Comparison of ENCODE assay signal across 18 cellular contexts in genomic region chrX:4484266-4484665, GRCh38.
DNase-seq lines count a peak whose midpoint lies in the region; ATAC-seq, FAIRE-seq and TF ChIP-seq lines count a peak whose summit lies in the region.
"Had no signal": no experiment of that assay in that cellular context is flagged by ENCODE, and none has a peak within 500 bp of the region (broad histone marks: within the 10 kb centered on the region; RNA-seq: fewer than 3 reads in every experiment).

No MANE protein-coding gene starts in this region.

- peaks cover 21 to 22% of the 10 kb centered on the region in 2 experiments for H3K4me1 Mint-ChIP-seq in H9
- peaks cover 19% of the 10 kb centered on the region for H3K4me1 Mint-ChIP-seq in endodermal cell
- H3K4me1 Mint-ChIP-seq: CD4-positive, CD25-positive, alpha-beta regulatory T cell had no signal

- H3K27me3 ChIP-seq in H9 (ENCODE audit: insufficient read depth, low read length) = no peaks in the 10 kb centered on the region
- H3K27me3 ChIP-seq in endodermal cell (ENCODE audit: control insufficient read depth, insufficient read depth, low read length, poor library complexity, severe bottlenecking) = no peaks in the 10 kb centered on the region
- H3K27me3 ChIP-seq in mesendoderm (ENCODE audit: insufficient read depth, low read length, poor library complexity) = no peaks in the 10 kb centered on the region
- H3K27me3 ChIP-seq in HepG2 (ENCODE audit: control insufficient read depth in 1 of 2, insufficient read depth in 2 of 2, low read length in 2 of 2) = no peaks in the 10 kb centered on the region
- H3K27me3 ChIP-seq: BLaER1 treated with 17β-estradiol and CSF1 and Interleukin-3, amounts not matched to agents 10 nM and 100 nM had no signal

- H4K5ac ChIP-seq in H9 (ENCODE audit: insufficient read length, low read depth, low read length) = no peak overlapping the region
- H4K5ac ChIP-seq in mesendoderm (ENCODE audit: low read length) = no peak overlapping the region

- H2BK120ac ChIP-seq in H9 (ENCODE audit: low read depth, low read length, poor library complexity, severe bottlenecking) (no peak overlapping the region), mesendoderm (ENCODE audit: low read depth, low read length) (no peak overlapping the region)

- no peak for TF ChIP-seq POLR2A in A549 (IDR thresholded peaks at IDR 0.05; ENCODE audit: low read length)
- TF ChIP-seq POLR2A in HepG2 (IDR thresholded peaks at IDR 0.05; ENCODE audit: insufficient read depth in 1 of 2, low read depth in 2 of 2, low read length in 2 of 2) = no peak

- H3K23ac ChIP-seq in H9 (ENCODE audit: insufficient read length, low read depth, low read length) = no peak overlapping the region
- no peak overlapping the region for H3K23ac ChIP-seq in mesendoderm (ENCODE audit: low read length)

- H3K9me3 Mint-ChIP-seq in H9 (peaks cover 15 to 22% of the 10 kb centered on the region in 2 experiments; a peak in 4 of 5 replicates), endodermal cell (peaks cover 21% of the 10 kb centered on the region)

- no peak overlapping the region for H3T11ph ChIP-seq in H9 (ENCODE audit: low read length)

- H3K79me2 ChIP-seq in H9 (ENCODE audit: insufficient read depth, low read length) = no peaks in the 10 kb centered on the region
- H3K79me2 ChIP-seq in mesendoderm (ENCODE audit: control insufficient read depth, insufficient read depth, low read length) = no peaks in the 10 kb centered on the region
- H3K79me2 ChIP-seq in HepG2 (ENCODE audit: insufficient read depth, low read length) = no peaks in the 10 kb centered on the region
- H3K79me2 ChIP-seq in OCI-LY7 (ENCODE audit: insufficient read depth, low read depth, low read length) = no peaks in the 10 kb centered on the region

- H3K36me3 Mint-ChIP-seq in H9 (ENCODE audit: insufficient read depth in 1 of 3, low read depth in 3 of 3) (peaks cover 9 to 40% (median 17%) of the 10 kb centered on the region in 3 experiments), endodermal cell (ENCODE audit: low read depth) (no peaks in the 10 kb centered on the region)
- H3K36me3 Mint-ChIP-seq: CD4-positive, CD25-positive, alpha-beta regulatory T cell had no signal

- no peak overlapping the region for H3K14ac ChIP-seq in H9 (ENCODE audit: insufficient read depth, low read length)

- no peak overlapping the region for H3K18ac ChIP-seq in H9 (ENCODE audit: insufficient read length, low read depth, low read length)
- H3K18ac ChIP-seq in mesendoderm (ENCODE audit: low read length) = no peak overlapping the region

- H3K9me3 ChIP-seq in A549 (no peaks in the 10 kb centered on the region), H9 (ENCODE audit: control insufficient read depth, low read depth, low read length) (no peaks in the 10 kb centered on the region), endodermal cell (ENCODE audit: control insufficient read depth, low read length) (peaks cover 11% of the 10 kb centered on the region), HepG2 (ENCODE audit: low read length) (peaks cover 7% of the 10 kb centered on the region; the same call in 1 of the 2 replicates), OCI-LY7 (ENCODE audit: low read length) (no peaks in the 10 kb centered on the region)
- H3K9me3 ChIP-seq: BLaER1 treated with 17β-estradiol and CSF1 and Interleukin-3, amounts not matched to agents 10 nM and 100 nM had no signal

- ATAC-seq in A549 = no peak
- ATAC-seq in HG03520 (IDR thresholded peaks at IDR 0.05; ENCODE audit: unreplicated experiment) = no peak
- ATAC-seq in HepG2 = no peak
- ATAC-seq: K562 had no signal

- no peaks in the 10 kb centered on the region for H3K27me3 Mint-ChIP-seq in H9 (ENCODE audit: low read depth)
- no peaks in the 10 kb centered on the region for H3K27me3 Mint-ChIP-seq in endodermal cell (ENCODE audit: insufficient read depth)
- H3K27me3 Mint-ChIP-seq: CD4-positive, CD25-positive, alpha-beta regulatory T cell had no signal

- H3K9ac ChIP-seq in H9 (ENCODE audit: extremely low read depth, insufficient read length, low read length) = no peak overlapping the region
- H3K9ac ChIP-seq in endodermal cell (ENCODE audit: extremely low read depth, low read length, poor library complexity, severe bottlenecking) = no peak overlapping the region
- no peak overlapping the region for H3K9ac ChIP-seq in mesendoderm (ENCODE audit: low read length)
- no peak overlapping the region for H3K9ac ChIP-seq in HepG2 (ENCODE audit: insufficient read depth, low read depth, low read length)
- H3K9ac ChIP-seq: BLaER1 treated with 17β-estradiol and CSF1 and Interleukin-3, amounts not matched to agents 10 nM and 100 nM had no signal

- H3K4me3 Mint-ChIP-seq in H9 (peak overlapping the region in 1 of 2 experiments; percentile 26; a peak in 1 of 5 replicates), endodermal cell (no peak overlapping the region)
- H3K4me3 Mint-ChIP-seq: CD4-positive, CD25-positive, alpha-beta regulatory T cell had no signal

- H4K91ac ChIP-seq in H9 (ENCODE audit: insufficient read length, low read depth, low read length) = no peak overlapping the region

- no peak overlapping the region for H3K4ac ChIP-seq in H9 (ENCODE audit: low read depth, low read length)
- H3K4ac ChIP-seq in mesendoderm (ENCODE audit: low read depth, low read length) = no peak overlapping the region

- TF ChIP-seq CTCF in A549 (IDR thresholded peaks at IDR 0.05) = no peak
- no peak for TF ChIP-seq CTCF in H9 (conservative IDR thresholded peaks at IDR 0.05)
- TF ChIP-seq CTCF in endodermal cell (conservative IDR thresholded peaks at IDR 0.05) = no peak
- no peak for TF ChIP-seq CTCF in HepG2 (CRISPR knock-in tag; IDR thresholded peaks at IDR 0.05)
- TF ChIP-seq CTCF in OCI-LY7 (conservative IDR thresholded peaks at IDR 0.05; ENCODE audit: low read length) = no peak

- no peaks in the 10 kb centered on the region for H3K9me2 ChIP-seq in OCI-LY7 (ENCODE audit: insufficient read depth, low read length)

- H2BK12ac ChIP-seq in H9 (ENCODE audit: insufficient read length, low read depth, low read length) = no peak overlapping the region

- no peaks in the 10 kb centered on the region for H3K36me3 ChIP-seq in endodermal cell (ENCODE audit: control insufficient read depth, insufficient read depth, low read length)
- no peaks in the 10 kb centered on the region for H3K36me3 ChIP-seq in mesendoderm (ENCODE audit: control insufficient read depth, insufficient read depth, low read length)
- no peaks in the 10 kb centered on the region for H3K36me3 ChIP-seq in HepG2 (replicated peaks in 1 of 2; ENCODE audit: control insufficient read depth in 1 of 2, insufficient read depth in 2 of 2, low read length in 2 of 2)
- H3K36me3 ChIP-seq in OCI-LY7 (ENCODE audit: insufficient read depth, low read length) = no peaks in the 10 kb centered on the region
- H3K36me3 ChIP-seq: BLaER1 treated with 17β-estradiol and CSF1 and Interleukin-3, amounts not matched to agents 10 nM and 100 nM had no signal

- H2AK5ac ChIP-seq in H9 (ENCODE audit: insufficient read length, low read length) = no peak overlapping the region
- H2AK5ac ChIP-seq in mesendoderm (ENCODE audit: low read length) = no peak overlapping the region

- no peak overlapping the region for H2BK5ac ChIP-seq in H9 (ENCODE audit: insufficient read length, low read length)
- H2BK5ac ChIP-seq in mesendoderm (ENCODE audit: low read length) = no peak overlapping the region

- intact Hi-C loops in HepG2 (cut with micrococcal nuclease; ENCODE audit: unreplicated experiment) (no loop called here), OCI-LY7 (cut with micrococcal nuclease; ENCODE audit: unreplicated experiment) (no loop called here)

- peak overlapping the region in 2 of 3 experiments; percentile 89 to 92; a peak in 4 of 7 replicates for H3K27ac Mint-ChIP-seq in H9
- peak overlapping the region; percentile 94 for H3K27ac Mint-ChIP-seq in endodermal cell
- H3K27ac Mint-ChIP-seq: CD4-positive, CD25-positive, alpha-beta regulatory T cell had no signal

- no peak overlapping the region for H3K56ac ChIP-seq in H9 (ENCODE audit: insufficient read length, low read depth, low read length)
- no peak overlapping the region for H3K56ac ChIP-seq in mesendoderm (ENCODE audit: low read length)

- peak; percentile 23 for FAIRE-seq in A549 (lab: Jason Lieb, UNC)
- no peak for FAIRE-seq in HepG2 (lab: Jason Lieb, UNC)
- FAIRE-seq: G401.6, GM12891, K562 had no signal

- peak overlapping the region; percentile 26 for H2AFZ ChIP-seq in H9 (ENCODE audit: low read length)
- no peak overlapping the region for H2AFZ ChIP-seq in HepG2 (ENCODE audit: low read length)
- H2AFZ ChIP-seq in OCI-LY7 (ENCODE audit: low read length) = no peak overlapping the region

- H3K4me3 ChIP-seq in A549 (no peak overlapping the region), endodermal cell (ENCODE audit: low read length) (no peak overlapping the region), mesendoderm (ENCODE audit: low read length) (no peak overlapping the region), HepG2 (replicated peaks in 1 of 3; ENCODE audit: insufficient read depth in 1 of 3, low read depth in 2 of 3, low read length in 3 of 3) (no peak overlapping the region), OCI-LY7 (ENCODE audit: low read depth, low read length, poor library complexity, severe bottlenecking) (no peak overlapping the region)
- H3K4me3 ChIP-seq: BLaER1 treated with 17β-estradiol and CSF1 and Interleukin-3, amounts not matched to agents 10 nM and 100 nM; K562 had no signal

- 5% methylated on average over 4 of the region's 5 CpGs for WGBS in A549 (ENCODE audit: missing lambda C conversion rate)
- no CpG with 5 or more reads among the region's 5 CpGs for WGBS in H9 (ENCODE audit: extremely low coverage, insufficient read length, low lambda C conversion rate)
- 81% methylated on average over 5 of the region's 5 CpGs; no CpG with 5 or more reads in 1 of the 2 experiments for WGBS in endodermal cell (ENCODE audit: insufficient coverage in 1 of 2, insufficient read length in 1 of 2), 2 experiments
- no CpG with 5 or more reads among the region's 5 CpGs for WGBS in mesendoderm (ENCODE audit: extremely low coverage, insufficient coverage, low lambda C conversion rate)
- WGBS in HepG2 (ENCODE audit: low lambda C conversion rate) = 0% methylated on average over 1 of the region's 5 CpGs

- H2BK15ac ChIP-seq in H9 (ENCODE audit: low read depth, low read length) = no peak overlapping the region
- H2BK15ac ChIP-seq in mesendoderm (replicated peaks; ENCODE audit: low read depth) = no peak overlapping the region

- TF ChIP-seq EP300 in A549 (IDR thresholded peaks at IDR 0.05) = no peak
- TF ChIP-seq EP300 in HepG2 (IDR thresholded peaks at IDR 0.05; ENCODE audit: low read depth in 2 of 2, low read length in 2 of 2) = no peak
- no peak for TF ChIP-seq EP300 in HepG2 (CRISPR knock-in tag; IDR thresholded peaks at IDR 0.05; ENCODE audit: borderline replicate concordance)

- H3K79me1 ChIP-seq in H9 (ENCODE audit: insufficient read depth, low read depth, low read length, poor library complexity, severe bottlenecking) = no peaks in the 10 kb centered on the region
- H3K79me1 ChIP-seq in mesendoderm (ENCODE audit: low read length) = no peaks in the 10 kb centered on the region

- H2BK20ac ChIP-seq in H9 (ENCODE audit: low read depth, low read length, poor library complexity, severe bottlenecking) = no peak overlapping the region

- H3K27ac ChIP-seq in A549 (no peak overlapping the region), H9 (ENCODE audit: insufficient read length, low read depth, low read length) (no peak overlapping the region), endodermal cell (ENCODE audit: low read depth, low read length) (no peak overlapping the region), mesendoderm (ENCODE audit: low read depth, low read length) (no peak overlapping the region), HepG2 (ENCODE audit: extremely low read length, insufficient read depth, low read length) (no peak overlapping the region), OCI-LY7 (ENCODE audit: low read depth, low read length, poor library complexity, severe bottlenecking) (no peak overlapping the region)
- H3K27ac ChIP-seq: 22Rv1; BLaER1 treated with 17β-estradiol and CSF1 and Interleukin-3, amounts not matched to agents 10 nM and 100 nM; HL-60 had no signal

- H3K4me1 ChIP-seq in A549 (no peaks in the 10 kb centered on the region), H9 (ENCODE audit: insufficient read depth, low read length) (peaks cover 5% of the 10 kb centered on the region; the same call in 1 of the 2 replicates), endodermal cell (ENCODE audit: control insufficient read depth, insufficient read depth, low read length) (no peaks in the 10 kb centered on the region), mesendoderm (ENCODE audit: control insufficient read depth, low read depth, low read length) (no peaks in the 10 kb centered on the region), HepG2 (ENCODE audit: insufficient read depth, low read length) (no peaks in the 10 kb centered on the region), OCI-LY7 (ENCODE audit: insufficient read depth, low read length, poor library complexity, severe bottlenecking) (no peaks in the 10 kb centered on the region)

- TF ChIP-seq RAD21 in A549 (conservative IDR thresholded peaks at IDR 0.05 in 1 of 2, IDR thresholded peaks at IDR 0.05 in 1 of 2) (no peak), HepG2 (CRISPR knock-in tag; IDR thresholded peaks at IDR 0.05) (no peak)

- DNase-seq in A549 (ENCODE audit: low read depth in 1 of 2, low spot score in 1 of 2) (no peak), H9 (peak; percentile 57), endodermal cell (peak; percentile 66), mesendoderm (peak; percentile 88), T-helper 2 cell (no peak), HepG2 (ENCODE audit: low spot score) (no peak), OCI-LY7 (ENCODE audit: low spot score) (no peak)
- DNase-seq: ACHN; CD4-positive, CD25-positive, alpha-beta regulatory T cell; DMS79; H7 had no signal

- H3K23me2 ChIP-seq in H9 (ENCODE audit: insufficient read length, low read depth, low read length, poor library complexity, severe bottlenecking) = no peaks in the 10 kb centered on the region

- no TSS peak for BruUV-seq in HepG2 (replicated peaks; lab: Mats Ljungman, UMichigan)
- BruUV-seq in OCI-LY7 (replicated peaks; lab: Mats Ljungman, UMichigan) = no TSS peak

- CTCF ChIA-PET in A549 (lab: Yijun Ruan, JAX) (no interaction called here), HepG2 (lab: Yijun Ruan, JAX; ENCODE audit: low intra/inter-chr PET ratio, low total read pairs) (no interaction called here), OCI-LY7 (lab: Charles Lee; ENCODE audit: unreplicated experiment) (no interaction called here)

- H4K8ac ChIP-seq in H9 (replicated peaks; ENCODE audit: insufficient read length, low read depth, low read length) (no peak overlapping the region), mesendoderm (ENCODE audit: low read depth, low read length) (no peak overlapping the region)

- H4K20me1 ChIP-seq in H9 (ENCODE audit: control insufficient read depth, insufficient read depth, insufficient read length) = no peaks in the 10 kb centered on the region
- H4K20me1 ChIP-seq in HepG2 (ENCODE audit: insufficient read depth, low read length) = no peaks in the 10 kb centered on the region
- H4K20me1 ChIP-seq in OCI-LY7 (ENCODE audit: insufficient read depth, low read length) = no peaks in the 10 kb centered on the region
- H4K20me1 ChIP-seq: BLaER1 treated with 17β-estradiol and CSF1 and Interleukin-3, amounts not matched to agents 10 nM and 100 nM had no signal

- no peak overlapping the region for H3K4me2 ChIP-seq in A549
- peak overlapping the region; percentile 20 for H3K4me2 ChIP-seq in H9 (ENCODE audit: insufficient read depth, insufficient read length, low read length)
- H3K4me2 ChIP-seq in mesendoderm (ENCODE audit: low read length) = no peak overlapping the region
- no peak overlapping the region for H3K4me2 ChIP-seq in HepG2 (ENCODE audit: low read depth, low read length)
- no peak overlapping the region for H3K4me2 ChIP-seq in OCI-LY7 (ENCODE audit: low read length)

- POLR2A ChIA-PET in A549 (lab: Yijun Ruan, JAX) (no interaction called here), HepG2 (lab: Yijun Ruan, JAX) (no interaction called here), OCI-LY7 (lab: Charles Lee) (no interaction called here)

- in situ Hi-C loops in HepG2 (cut with HindIII; ENCODE audit: extremely low pct_ligation_motif_present, low pct_unique_long_range_greater_than_20kb) = no loop called here

Comparison
In these comparisons a context has a peak if more than half of its experiments do, and no peak if none do; other contexts are left out.
1. DNase-seq: peak in H9 (single experiment), endodermal cell (single experiment) and mesendoderm (single experiment); none in A549 (0 of 2), T-helper 2 cell (0 of 5), HepG2 (single experiment) and OCI-LY7 (single experiment).